ENCODE assay signal across 8 cellular contexts in genomic region chr7:139767561-139767982, GRCh38. TPM values are rescaled to one million over a fixed set of nuclear protein-coding genes. Genes with fewer than 3 reads are reported as not detected.
A peak's percentile ranks its signal among the peaks of the same experiment; 100 is the strongest.
DNase-seq lines count a peak whose midpoint lies in the region; ATAC-seq, FAIRE-seq and TF ChIP-seq lines count a peak whose summit lies in the region.

No MANE protein-coding gene starts in this region.

- no peaks in the 10 kb centered on the region for H3K27me3 ChIP-seq in right cardiac atrium (ENCODE audit: control insufficient read depth, insufficient read depth)
- no peaks in the 10 kb centered on the region for H3K27me3 ChIP-seq in aorta (ENCODE audit: control insufficient read depth in 1 of 2, insufficient read depth in 2 of 2, low read length in 1 of 2)

- intact Hi-C loops in right cardiac atrium (cut with DNase I): no loop called here
- intact Hi-C loops in Right ventricle myocardium superior (cut with DNase I): no loop called here
- intact Hi-C loops in aorta (cut with DNase I): no loop called here
- intact Hi-C loops in Calu3 (cut with micrococcal nuclease; ENCODE audit: unreplicated experiment): no loop called here

- no peaks in the 10 kb centered on the region for H3K9me3 Mint-ChIP-seq in Calu3 (ENCODE audit: low read depth, unreplicated experiment)

- DNase-seq in right cardiac atrium (no peak), Right ventricle myocardium superior (no peak), cardiac fibroblast (ENCODE audit: low read depth in 2 of 2) (peak; percentile 36 to 42), aorta (no peak), frontal cortex (ENCODE audit: low spot score in 2 of 2) (no peak), Calu3 (no peak)

- H3K36me3 ChIP-seq in aorta (ENCODE audit: control insufficient read depth in 1 of 2, insufficient read depth in 2 of 2, low read length in 1 of 2): no peaks in the 10 kb centered on the region

- ATAC-seq in right cardiac atrium (peak in 1 of 2 donors; percentile 11), Right ventricle myocardium superior (ENCODE audit: poor library complexity) (no peak), HG03135 (IDR thresholded peaks at IDR 0.05; ENCODE audit: unreplicated experiment) (peak; percentile 76), aorta (ENCODE audit: low FRiP score) (peak; percentile 59), HG03457 (IDR thresholded peaks at IDR 0.05; ENCODE audit: unreplicated experiment) (no peak)

- H3K27ac Mint-ChIP-seq in Calu3 (ENCODE audit: unreplicated experiment): no peak overlapping the region

- H3K4me1 ChIP-seq in right cardiac atrium (ENCODE audit: control insufficient read depth, insufficient read depth, low read length) (peaks cover 38% of the 10 kb centered on the region), aorta (ENCODE audit: control insufficient read depth in 1 of 2, insufficient read depth in 2 of 2, low read length in 2 of 2) (peaks cover 7% of the 10 kb centered on the region in 2 donors)

- TF ChIP-seq CTCF in cardiac fibroblast (IDR thresholded peaks at IDR 0.05; ENCODE audit: low read depth, low read length) (no peak), Calu3 (IDR thresholded peaks at IDR 0.05; ENCODE audit: unreplicated experiment) (no peak)

- H3K4me1 Mint-ChIP-seq in Calu3 (ENCODE audit: low read depth, unreplicated experiment): peaks cover 26% of the 10 kb centered on the region

- CTCF ChIA-PET in Calu3 (lab: Charles Lee): no interaction called here

- FAIRE-seq in frontal cortex (lab: Jason Lieb, UNC): no peak

- no peaks in the 10 kb centered on the region for H3K36me3 Mint-ChIP-seq in Calu3 (ENCODE audit: insufficient read depth, unreplicated experiment)

- H3K27ac ChIP-seq in right cardiac atrium (ENCODE audit: low read length) (peak overlapping the region; percentile 44), aorta (ENCODE audit: low read depth in 1 of 2, low read length in 2 of 2) (no peak overlapping the region)

- no peak overlapping the region for H3K4me3 Mint-ChIP-seq in Calu3 (ENCODE audit: low read depth, unreplicated experiment)

- BruUV-seq in Calu3 (replicated peaks; lab: Mats Ljungman, UMichigan): no TSS peak

- H3K9me3 ChIP-seq in right cardiac atrium (ENCODE audit: control insufficient read depth, low read length) (no peaks in the 10 kb centered on the region), aorta (ENCODE audit: control insufficient read depth, low read length) (no peaks in the 10 kb centered on the region)

- no peaks in the 10 kb centered on the region for H3K27me3 Mint-ChIP-seq in Calu3 (ENCODE audit: unreplicated experiment)

- H3K4me3 ChIP-seq in right cardiac atrium (ENCODE audit: low read length): no peak overlapping the region
- no peak overlapping the region for H3K4me3 ChIP-seq in cardiac fibroblast (replicated peaks in 1 of 2; ENCODE audit: low read depth in 2 of 2, low read length in 2 of 2)
- H3K4me3 ChIP-seq in aorta (ENCODE audit: low read length in 2 of 2): no peak overlapping the region

RNA-seq across cellular contexts. Expression of gene HIPK2, which starts 10.2 kb away (rescaled TPM):
- 100 to 1,000 TPM in 2 of 4 donors, 10 to 100 TPM in 2; 92.6 to 131 (median 113) TPM for total RNA-seq in right cardiac atrium
- polyA plus RNA-seq in right cardiac atrium: 72.1 TPM
- 88.5 TPM for total RNA-seq in Right ventricle myocardium superior
- total RNA-seq in aorta: 100 to 1,000 TPM in 1 of 2 donors, 10 to 100 TPM in 1; 35.3 to 108 TPM
- polyA plus RNA-seq in aorta: 10 to 100 TPM in 1 of 2 donors, 1 to 10 TPM in 1; 9.4 to 12.5 TPM
- total RNA-seq in frontal cortex: 10.2 TPM
- total RNA-seq in Calu3 (2022): 30.9 and 33.4 TPM in 2 replicates

Comparison
In these comparisons a context has a peak if more than half of its experiments do, and no peak if none do; other contexts are left out.
1. ATAC-seq: peak in HG03135 (single experiment) and aorta (single experiment); none in Right ventricle myocardium superior (single experiment) and HG03457 (single experiment).
2. DNase-seq: peak in cardiac fibroblast (2 of 2); none in right cardiac atrium (0 of 3), Right ventricle myocardium superior (single experiment), aorta (0 of 2), frontal cortex (0 of 2) and Calu3 (single experiment).